ENCODE assay signal across 29 cellular contexts in the genomic region with DNA sequence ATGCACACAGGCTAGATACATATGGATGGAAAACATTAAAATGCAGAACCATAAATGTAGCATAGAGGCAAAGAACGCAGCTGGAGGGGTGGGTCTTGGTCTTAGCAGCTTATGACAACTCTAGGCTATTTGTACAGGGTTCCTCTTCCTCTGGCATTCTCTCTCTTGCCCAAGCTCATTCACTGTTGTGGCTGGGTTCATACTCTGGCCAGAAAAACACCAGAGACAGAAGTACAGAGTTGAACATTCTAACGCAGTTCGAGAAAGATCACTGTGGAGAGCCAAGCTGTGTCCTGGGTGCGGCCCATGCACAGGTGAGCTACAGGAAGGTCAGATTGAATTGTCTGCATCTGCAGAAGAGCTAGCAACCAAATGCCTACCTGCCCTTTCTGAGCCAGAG.
"Had no signal": no experiment of that assay in that cellular context is flagged by ENCODE, and none has a peak within 500 bp of the region (broad histone marks: within the 10 kb centered on the region; RNA-seq: fewer than 3 reads in every experiment).

No MANE protein-coding gene starts in this region.

- H3K27ac ChIP-seq: neutrophil, pancreas, prostate gland, skin epidermis, spleen, stomach, thoracic aorta, thyroid gland, tibial nerve, upper lobe of left lung, vagina had no signal

- H3K4me1 ChIP-seq: prostate gland, spleen, stomach, thyroid gland, upper lobe of left lung, vagina had no signal

- H3K4me3 ChIP-seq: pancreas, prostate gland, skin epidermis, smooth muscle cell, spleen, stomach, thoracic aorta, thyroid gland, tibial nerve, upper lobe of left lung, vagina had no signal

- H3K27me3 ChIP-seq: neutrophil, pancreas, spleen, stomach, thyroid gland, tibial nerve, upper lobe of left lung, vagina had no signal

- H3K9me3 Mint-ChIP-seq: naive B cell; naive thymus-derived CD8-positive, alpha-beta T cell; natural killer cell treated with Interleukin-12 subunit alpha and Interleukin-12 subunit beta and Interleukin-15 and Interleukin-18, amount 100 ng/mL, for 72 hours; nephron progenitor cell; neural crest cell; stimulated activated memory B cell treated with anti-CD40 and anti-IgM and Interleukin-4, amounts not matched to agents 10 μg/mL and 1 μg/mL and 100 μg/mL, for 72 hours; stimulated activated naive CD8-positive, alpha-beta T cell treated with anti-CD3 and anti-CD28 coated beads, Interleukin-15, Interleukin-2, amounts not matched to agents 100 ng/mL and 50 ng/mL, for 24 hours had no signal

- H3K4me2 ChIP-seq: smooth muscle cell had no signal

- H3K36me3 Mint-ChIP-seq: natural killer cell treated with Interleukin-12 subunit alpha and Interleukin-12 subunit beta and Interleukin-15 and Interleukin-18, amount 100 ng/mL, for 72 hours; stimulated activated memory B cell treated with anti-CD40 and anti-IgM and Interleukin-4, amounts not matched to agents 10 μg/mL and 1 μg/mL and 100 μg/mL, for 72 hours had no signal

- ATAC-seq: naive thymus-derived CD8-positive, alpha-beta T cell; natural killer cell treated with Interleukin-12 subunit alpha and Interleukin-12 subunit beta and Interleukin-15 and Interleukin-18, amount 100 ng/mL, for 72 hours; right cardiac atrium; sciatic nerve had no signal

- H3K27ac Mint-ChIP-seq: natural killer cell treated with Interleukin-12 subunit alpha and Interleukin-12 subunit beta and Interleukin-15 and Interleukin-18, amount 100 ng/mL, for 72 hours; nephron progenitor cell; stimulated activated memory B cell treated with anti-CD40 and anti-IgM and Interleukin-4, amounts not matched to agents 10 μg/mL and 1 μg/mL and 100 μg/mL, for 72 hours; stimulated activated naive CD8-positive, alpha-beta T cell treated with anti-CD3 and anti-CD28 coated beads, Interleukin-15, Interleukin-2, amounts not matched to agents 100 ng/mL and 50 ng/mL, for 24 hours had no signal

- H3K36me3 ChIP-seq: neutrophil, pancreas, prostate gland, spleen, thoracic aorta, thyroid gland, upper lobe of left lung, vagina had no signal

- H3K4me3 Mint-ChIP-seq: naive B cell; naive thymus-derived CD8-positive, alpha-beta T cell; natural killer cell treated with Interleukin-12 subunit alpha and Interleukin-12 subunit beta and Interleukin-15 and Interleukin-18, amount 100 ng/mL, for 72 hours; nephron progenitor cell; neural crest cell; stimulated activated memory B cell treated with anti-CD40 and anti-IgM and Interleukin-4, amounts not matched to agents 10 μg/mL and 1 μg/mL and 100 μg/mL, for 72 hours; stimulated activated naive CD8-positive, alpha-beta T cell treated with anti-CD3 and anti-CD28 coated beads, Interleukin-15, Interleukin-2, amounts not matched to agents 100 ng/mL and 50 ng/mL, for 24 hours had no signal

- H3K9me3 ChIP-seq: neutrophil, pancreas, prostate gland, spleen, stomach, thoracic aorta, thyroid gland, tibial nerve, upper lobe of left lung, vagina had no signal

- FAIRE-seq: pancreas, urothelium cell line had no signal

- DNase-seq: naive B cell; naive thymus-derived CD8-positive, alpha-beta T cell; nephron progenitor cell; pancreas; right cardiac atrium; spleen; stimulated activated CD4-positive, alpha-beta T cell treated with anti-CD3 and anti-CD28 coated beads, Interleukin-12 subunit alpha, Interleukin-12 subunit beta, amount 100 ng/mL, for 4 hours; stimulated activated CD4-positive, alpha-beta T cell treated with anti-CD3 and anti-CD28 coated beads, Interleukin-1b, Interleukin-23, amount 100 ng/mL, for 48 hours; stimulated activated CD4-positive, alpha-beta T cell treated with anti-CD3 and anti-CD28 coated beads, Interleukin-4, amount 100 ng/mL, for 1 hour; stimulated activated CD4-positive, alpha-beta T cell treated with anti-CD3 and anti-CD28 coated beads, Interleukin-4, amount 100 ng/mL, for 4 hours; stimulated activated CD8-positive, alpha-beta memory T cell treated with anti-CD3 and anti-CD28 coated beads, Interleukin-4, amount 100 ng/mL, for 48 hours; stimulated activated naive CD4-positive, alpha-beta T cell; stomach; thyroid gland; trophoblast cell had no signal

- H3K27me3 Mint-ChIP-seq: naive B cell; naive thymus-derived CD8-positive, alpha-beta T cell; natural killer cell treated with Interleukin-12 subunit alpha and Interleukin-12 subunit beta and Interleukin-15 and Interleukin-18, amount 100 ng/mL, for 72 hours; stimulated activated memory B cell treated with anti-CD40 and anti-IgM and Interleukin-4, amounts not matched to agents 10 μg/mL and 1 μg/mL and 100 μg/mL, for 72 hours; stimulated activated naive CD8-positive, alpha-beta T cell treated with anti-CD3 and anti-CD28 coated beads, Interleukin-15, Interleukin-2, amounts not matched to agents 100 ng/mL and 50 ng/mL, for 24 hours had no signal

- H3K4me1 Mint-ChIP-seq: naive B cell; naive thymus-derived CD8-positive, alpha-beta T cell; nephron progenitor cell; neural crest cell; stimulated activated memory B cell treated with anti-CD40 and anti-IgM and Interleukin-4, amounts not matched to agents 10 μg/mL and 1 μg/mL and 100 μg/mL, for 72 hours had no signal
